ENCODE assay signal across 24 cellular contexts in the genomic region with DNA sequence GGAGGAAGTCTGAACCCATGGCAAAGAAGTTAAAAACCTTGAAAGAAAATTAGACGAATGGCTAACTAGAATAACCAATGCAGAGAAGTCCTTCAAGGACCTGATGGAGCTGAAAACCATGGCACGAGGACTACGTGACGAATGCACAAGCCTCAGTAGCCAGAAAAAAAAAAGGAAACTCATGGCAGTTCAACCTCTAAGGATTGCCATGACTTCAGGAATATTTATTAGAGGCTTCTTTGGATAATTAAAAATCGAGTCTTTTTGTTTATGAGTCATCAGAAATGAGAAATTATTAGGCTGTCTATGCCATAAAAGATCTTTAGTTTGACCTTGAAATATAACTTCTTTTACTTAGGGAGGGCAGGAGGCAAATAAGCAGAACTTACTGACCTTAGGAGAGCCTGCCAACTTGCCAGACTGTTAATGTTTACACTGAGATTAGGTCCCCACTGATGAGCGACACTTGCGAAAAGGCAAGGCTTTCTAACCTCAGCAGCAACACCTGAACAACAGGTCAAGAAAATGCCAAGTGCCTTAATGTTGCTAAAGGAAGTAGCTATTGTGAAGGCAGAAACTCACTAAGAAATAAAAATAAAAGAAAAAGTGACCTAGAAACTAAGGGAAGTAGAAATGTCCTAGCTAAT.
"Had no signal": no experiment of that assay in that cellular context is flagged by ENCODE, and none has a peak within 500 bp of the region (broad histone marks: within the 10 kb centered on the region; RNA-seq: fewer than 3 reads in every experiment).

No MANE protein-coding gene starts in this region.

- H3K4me1 ChIP-seq: gastrocnemius medialis, parathyroid adenoma, right atrium auricular region, sigmoid colon, spleen, transverse colon, upper lobe of right lung, uterus had no signal

- H3K36me3 ChIP-seq: gastrocnemius medialis, neutrophil, right atrium auricular region, sigmoid colon, spleen, thoracic aorta, transverse colon, upper lobe of right lung, uterus had no signal

- H3K4me3 ChIP-seq: gastrocnemius medialis, lung, mucosa of descending colon, right atrium auricular region, sigmoid colon, spleen, thoracic aorta, transverse colon, upper lobe of right lung, uterus had no signal

- ATAC-seq: effector memory CD8-positive, alpha-beta T cell; esophagus mucosa; gastrocnemius medialis; left lobe of liver; mucosa of descending colon; natural killer cell treated with Interleukin-12 subunit alpha and Interleukin-12 subunit beta and Interleukin-15 and Interleukin-18, amount 100 ng/mL, for 72 hours; stimulated activated memory B cell treated with anti-CD40 and anti-IgM and Interleukin-4, amounts not matched to agents 10 μg/mL and 1 μg/mL and 100 μg/mL, for 72 hours; stimulated activated naive CD8-positive, alpha-beta T cell treated with anti-CD3 and anti-CD28 coated beads, Interleukin-15, Interleukin-2, amounts not matched to agents 100 U/mL and 50 U/mL, for 24 hours; upper lobe of right lung had no signal

- DNase-seq: cortex of kidney; effector memory CD8-positive, alpha-beta T cell; foreskin fibroblast; gastrocnemius medialis; head of caudate nucleus; mucosa of descending colon; naive B cell; sigmoid colon; spleen; stimulated activated CD4-positive, alpha-beta T cell treated with anti-CD3 and anti-CD28 coated beads, Interleukin-4, amount 100 ng/mL, for 4 hours; stimulated activated naive CD8-positive, alpha-beta T cell treated with anti-CD3 and anti-CD28 coated beads, Interleukin-15, Interleukin-2, amounts not matched to agents 100 U/mL and 50 U/mL, for 24 hours; transverse colon; upper lobe of right lung; uterus had no signal

- H3K27me3 ChIP-seq: gastrocnemius medialis, neutrophil, right atrium auricular region, sigmoid colon, spleen, transverse colon, upper lobe of right lung, uterus had no signal

- FAIRE-seq: keratinocyte had no signal

- H3K27ac ChIP-seq: gastrocnemius medialis, neutrophil, parathyroid adenoma, right atrium auricular region, sigmoid colon, spleen, thoracic aorta, transverse colon, upper lobe of right lung, uterus had no signal

- H3K9me3 ChIP-seq: gastrocnemius medialis, mucosa of descending colon, neutrophil, right atrium auricular region, thoracic aorta, transverse colon, upper lobe of right lung had no signal
